In the genomic region with DNA sequence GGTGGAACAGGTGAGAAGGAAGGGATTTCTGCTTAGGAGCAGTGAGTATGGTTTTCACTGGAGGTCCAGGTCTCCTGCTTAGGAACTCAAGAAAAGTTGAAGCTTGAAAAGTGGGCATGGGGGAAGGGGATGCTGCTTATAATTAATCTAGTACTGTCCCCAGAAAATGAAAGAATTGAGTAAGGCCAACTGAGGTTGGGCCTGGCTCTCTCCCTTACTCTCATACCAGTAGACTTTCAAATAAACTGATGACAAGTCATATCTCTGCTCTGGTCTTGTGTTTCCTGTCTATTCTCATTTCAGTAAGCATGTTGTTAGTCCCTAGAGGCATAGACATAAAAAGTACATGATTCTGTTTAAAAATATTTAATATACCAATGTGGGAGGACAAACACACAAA, we compare ENCODE assay signal across 20 cellular contexts. TPM values are rescaled to one million over a fixed set of nuclear protein-coding genes. Genes with fewer than 3 reads are reported as not detected.
A peak's percentile ranks its signal among the peaks of the same experiment; 100 is the strongest.
DNase-seq lines count a peak whose midpoint lies in the region; ATAC-seq and TF ChIP-seq lines count a peak whose summit lies in the region.
"Had no signal": no experiment of that assay in that cellular context is flagged by ENCODE, and none has a peak within 500 bp of the region (broad histone marks: within the 10 kb centered on the region; RNA-seq: fewer than 3 reads in every experiment).

No MANE protein-coding gene starts in this region.

- no peak overlapping the region for H3K56ac ChIP-seq in H9 (ENCODE audit: insufficient read length, low read depth, low read length)

- H3K4me3 Mint-ChIP-seq in activated T-cell treated with anti-CD3 and anti-CD28 coated beads, Interleukin-2, amount 50 U/mL, for 72 hours, result peak overlapping the region; percentile 68 to 87
- peak overlapping the region; percentile 51 for H3K4me3 Mint-ChIP-seq in activated naive CD8-positive, alpha-beta T cell treated with anti-CD3 and anti-CD28 coated beads, Interleukin-2, amount 50 U/mL, for 24 hours
- peak overlapping the region; percentile 77 to 83 for H3K4me3 Mint-ChIP-seq in stimulated activated naive CD8-positive, alpha-beta T cell treated with anti-CD3 and anti-CD28 coated beads, Interleukin-15, amount 100 ng/mL, for 72 hours
- H3K4me3 Mint-ChIP-seq in H9, result no peak overlapping the region

- H3K9ac ChIP-seq in MM.1S (ENCODE audit: low read length), result no peak overlapping the region
- H3K9ac ChIP-seq in H9 (ENCODE audit: extremely low read depth, insufficient read length, low read length), result no peak overlapping the region
- H3K9ac ChIP-seq: GM23248 had no signal

- no peak overlapping the region for H2BK20ac ChIP-seq in H9 (ENCODE audit: low read depth, low read length, poor library complexity, severe bottlenecking)

- H3K18ac ChIP-seq in H9 (ENCODE audit: insufficient read length, low read depth, low read length), result no peak overlapping the region

- no peaks in the 10 kb centered on the region for H3K23me2 ChIP-seq in H9 (ENCODE audit: insufficient read length, low read depth, low read length, poor library complexity, severe bottlenecking)

- H3K9me2 ChIP-seq in MM.1S (replicated peaks; ENCODE audit: insufficient read depth, low read length), result no peaks in the 10 kb centered on the region

- peak; percentile 65 to 71 for ATAC-seq in activated T-cell treated with anti-CD3 and anti-CD28 coated beads, Interleukin-2, amount 50 U/mL, for 72 hours (replicated peaks in 1 of 2)
- ATAC-seq in activated naive CD8-positive, alpha-beta T cell treated with anti-CD3 and anti-CD28 coated beads, Interleukin-2, amount 50 U/mL, for 24 hours, result no peak
- ATAC-seq in stimulated activated naive CD8-positive, alpha-beta T cell treated with anti-CD3 and anti-CD28 coated beads, Interleukin-15, amount 100 ng/mL, for 72 hours, result peak; percentile 73
- ATAC-seq in heart right ventricle, result no peak

- H2BK5ac ChIP-seq in H9 (ENCODE audit: insufficient read length, low read length), result no peak overlapping the region

- H3K79me2 ChIP-seq in MM.1S (ENCODE audit: low read length), result peaks cover 98% of the 10 kb centered on the region
- no peaks in the 10 kb centered on the region for H3K79me2 ChIP-seq in H9 (ENCODE audit: insufficient read depth, low read length)

- H3K36me3 Mint-ChIP-seq in activated T-cell treated with anti-CD3 and anti-CD28 coated beads, Interleukin-2, amount 50 U/mL, for 72 hours (ENCODE audit: insufficient read depth in 2 of 2), result peaks cover 17 to 58% of the 10 kb centered on the region in 2 donors
- peaks cover 95% of the 10 kb centered on the region for H3K36me3 Mint-ChIP-seq in activated naive CD8-positive, alpha-beta T cell treated with anti-CD3 and anti-CD28 coated beads, Interleukin-2, amount 50 U/mL, for 24 hours (ENCODE audit: low read depth)
- H3K36me3 Mint-ChIP-seq in H9 (ENCODE audit: insufficient read depth in 1 of 3, low read depth in 3 of 3), result peaks cover 10 to 22% (median 11%) of the 10 kb centered on the region in 3 experiments

- H3K4me1 Mint-ChIP-seq in activated T-cell treated with anti-CD3 and anti-CD28 coated beads, Interleukin-2, amount 50 U/mL, for 72 hours (ENCODE audit: low read depth), result peaks cover 86% of the 10 kb centered on the region
- H3K4me1 Mint-ChIP-seq in activated naive CD8-positive, alpha-beta T cell treated with anti-CD3 and anti-CD28 coated beads, Interleukin-2, amount 50 U/mL, for 24 hours, result peaks cover 91% of the 10 kb centered on the region
- H3K4me1 Mint-ChIP-seq in stimulated activated naive CD8-positive, alpha-beta T cell treated with anti-CD3 and anti-CD28 coated beads, Interleukin-15, amount 100 ng/mL, for 72 hours, result peaks cover 99% of the 10 kb centered on the region
- H3K4me1 Mint-ChIP-seq in H9, result peaks cover 15 to 18% of the 10 kb centered on the region in 2 experiments

- no peak overlapping the region for H3K23ac ChIP-seq in H9 (ENCODE audit: insufficient read length, low read depth, low read length)

- no peak overlapping the region for H3K4me3 ChIP-seq in MM.1S (ENCODE audit: low read length)
- no peak overlapping the region for H3K4me3 ChIP-seq in heart right ventricle
- H3K4me3 ChIP-seq: GM23248, lung, sigmoid colon had no signal

- H3K9me3 Mint-ChIP-seq in activated T-cell treated with anti-CD3 and anti-CD28 coated beads, Interleukin-2, amount 50 U/mL, for 72 hours, result peaks cover 3 to 7% of the 10 kb centered on the region in 2 donors
- H3K9me3 Mint-ChIP-seq in activated naive CD8-positive, alpha-beta T cell treated with anti-CD3 and anti-CD28 coated beads, Interleukin-2, amount 50 U/mL, for 24 hours, result no peaks in the 10 kb centered on the region
- H3K9me3 Mint-ChIP-seq in stimulated activated naive CD8-positive, alpha-beta T cell treated with anti-CD3 and anti-CD28 coated beads, Interleukin-15, amount 100 ng/mL, for 72 hours, result peaks cover 0 to 12% of the 10 kb centered on the region in 2 donors
- H3K9me3 Mint-ChIP-seq in H9, result peaks cover 8 to 13% of the 10 kb centered on the region in 2 experiments

- H3K4me1 ChIP-seq in MM.1S (ENCODE audit: low read length), result peaks cover 61% of the 10 kb centered on the region
- peaks cover 0 to 49% (median 0%) of the 10 kb centered on the region in 9 donors for H3K4me1 ChIP-seq in heart right ventricle
- H3K4me1 ChIP-seq in H9 (ENCODE audit: insufficient read depth, low read length), result peaks cover 3% of the 10 kb centered on the region; the same call in 1 of the 2 replicates
- H3K4me1 ChIP-seq: sigmoid colon had no signal

- H3K27me3 ChIP-seq in MM.1S (replicated peaks; ENCODE audit: insufficient read depth, low read length), result no peaks in the 10 kb centered on the region
- H3K27me3 ChIP-seq in heart right ventricle, result peaks cover 0 to 33% (median 0%) of the 10 kb centered on the region in 7 donors
- H3K27me3 ChIP-seq in H9 (ENCODE audit: insufficient read depth, low read length), result no peaks in the 10 kb centered on the region
- H3K27me3 ChIP-seq: brain microvascular endothelial cell, sigmoid colon had no signal

- H3T11ph ChIP-seq in H9 (ENCODE audit: low read length), result no peak overlapping the region

- H3K14ac ChIP-seq in H9 (ENCODE audit: insufficient read depth, low read length), result no peak overlapping the region

- H4K20me1 ChIP-seq in MM.1S (ENCODE audit: insufficient read depth, low read length) (peaks cover 48% of the 10 kb centered on the region), H9 (ENCODE audit: control insufficient read depth, insufficient read depth, insufficient read length) (no peaks in the 10 kb centered on the region)

- H4K5ac ChIP-seq in H9 (ENCODE audit: insufficient read length, low read depth, low read length), result no peak overlapping the region

- peak overlapping the region; percentile 98 for H3K27ac Mint-ChIP-seq in activated T-cell treated with anti-CD3 and anti-CD28 coated beads, Interleukin-2, amount 50 U/mL, for 72 hours
- H3K27ac Mint-ChIP-seq in activated naive CD8-positive, alpha-beta T cell treated with anti-CD3 and anti-CD28 coated beads, Interleukin-2, amount 50 U/mL, for 24 hours, result peak overlapping the region; percentile 78
- H3K27ac Mint-ChIP-seq in stimulated activated naive CD8-positive, alpha-beta T cell treated with anti-CD3 and anti-CD28 coated beads, Interleukin-15, amount 100 ng/mL, for 72 hours, result peak overlapping the region; percentile 85 to 96
- H3K27ac Mint-ChIP-seq in H9, result 0 out of 7 replicates have a peak overlapping the region, but pooled peaks of 1 of the 3 experiments have one; percentile 33

- H2BK15ac ChIP-seq in H9 (ENCODE audit: low read depth, low read length), result no peak overlapping the region

- no peak overlapping the region for H4K91ac ChIP-seq in H9 (ENCODE audit: insufficient read length, low read depth, low read length)

- H2BK120ac ChIP-seq in H9 (ENCODE audit: low read depth, low read length, poor library complexity, severe bottlenecking), result no peak overlapping the region

- no peaks in the 10 kb centered on the region for H3K27me3 Mint-ChIP-seq in activated T-cell treated with anti-CD3 and anti-CD28 coated beads, Interleukin-2, amount 50 U/mL, for 72 hours (ENCODE audit: low read depth)
- no peaks in the 10 kb centered on the region for H3K27me3 Mint-ChIP-seq in activated naive CD8-positive, alpha-beta T cell treated with anti-CD3 and anti-CD28 coated beads, Interleukin-2, amount 50 U/mL, for 24 hours
- H3K27me3 Mint-ChIP-seq in stimulated activated naive CD8-positive, alpha-beta T cell treated with anti-CD3 and anti-CD28 coated beads, Interleukin-15, amount 100 ng/mL, for 72 hours, result no peaks in the 10 kb centered on the region
- H3K27me3 Mint-ChIP-seq in H9 (ENCODE audit: low read depth), result no peaks in the 10 kb centered on the region; the same call in none of the 2 replicates

- H3K79me1 ChIP-seq in H9 (ENCODE audit: insufficient read depth, low read depth, low read length, poor library complexity, severe bottlenecking), result no peaks in the 10 kb centered on the region

- no peak overlapping the region for H2AK5ac ChIP-seq in H9 (ENCODE audit: insufficient read length, low read length)

- intact Hi-C loops in heart right ventricle (cut with DNase I), result loop anchor here in 1 of 10 donors (10.0 kb wide), 1 partner anchor 410 kb away; no protein-coding TSS in a partner anchor

- peak overlapping the region; percentile 31 for H3K4me2 ChIP-seq in MM.1S (ENCODE audit: low read depth, low read length)
- no peak overlapping the region for H3K4me2 ChIP-seq in H9 (ENCODE audit: insufficient read depth, insufficient read length, low read length)

- H3K27ac ChIP-seq in MM.1S (ENCODE audit: low read length) (peak overlapping the region; percentile 35; the same call in 1 of the 2 replicates), heart right ventricle (peak overlapping the region in 1 of 10 donors; percentile 78), H9 (ENCODE audit: insufficient read length, low read depth, low read length) (no peak overlapping the region)
- H3K27ac ChIP-seq: brain microvascular endothelial cell, GM23248, sigmoid colon, WERI-Rb-1 had no signal

- H3K36me3 ChIP-seq in MM.1S (replicated peaks; ENCODE audit: insufficient read depth, low read length) (peaks cover 28% of the 10 kb centered on the region), heart right ventricle (peaks cover 0 to 34% (median 0%) of the 10 kb centered on the region in 9 donors)
- H3K36me3 ChIP-seq: brain microvascular endothelial cell, sigmoid colon, WERI-Rb-1 had no signal

- DNase-seq in activated T-cell treated with anti-CD3 and anti-CD28 coated beads, Interleukin-2, amount 50 U/mL, for 72 hours, result peak in 1 of 2 donors; percentile 40
- no peak for DNase-seq in activated T-cell treated with anti-CD3 and anti-CD28 coated beads, Interleukin-2, amount 50 U/mL, for 1 hour
- DNase-seq in MM.1S, result peak; percentile 53
- no peak for DNase-seq in activated naive CD8-positive, alpha-beta T cell treated with anti-CD3 and anti-CD28 coated beads, Interleukin-2, amount 50 U/mL, for 24 hours
- DNase-seq in stimulated activated naive CD8-positive, alpha-beta T cell treated with anti-CD3 and anti-CD28 coated beads, Interleukin-15, amount 100 ng/mL, for 72 hours, result peak in 1 of 2 donors; percentile 35
- no peak for DNase-seq in heart right ventricle
- no peak for DNase-seq in H9
- DNase-seq in SK-N-DZ (ENCODE audit: low spot score), result no peak
- DNase-seq: ACHN; brain microvascular endothelial cell; foreskin fibroblast; GM23248; Karpas-422; NCI-H1436 treated with DMSO at 0.1 percent for 48 hours; NCI-H446; OCI-M1; sigmoid colon; stimulated activated CD4-positive, alpha-beta T cell treated with anti-CD3 and anti-CD28 coated beads, Interleukin-4, amount 100 ng/mL, for 24 hours; WERI-Rb-1 had no signal

- no peak overlapping the region for H3K4ac ChIP-seq in H9 (ENCODE audit: low read depth, low read length)

- H2BK12ac ChIP-seq in H9 (ENCODE audit: insufficient read length, low read depth, low read length), result no peak overlapping the region

- TF ChIP-seq CTCF in MM.1S (IDR thresholded peaks at IDR 0.05; ENCODE audit: low read length), result no peak
- TF ChIP-seq CTCF in heart right ventricle (IDR thresholded peaks at IDR 0.05), result no peak
- no peak for TF ChIP-seq CTCF in H9 (conservative IDR thresholded peaks at IDR 0.05)

- no peak overlapping the region for H4K8ac ChIP-seq in H9 (replicated peaks; ENCODE audit: insufficient read length, low read depth, low read length)

- H3K9me3 ChIP-seq in MM.1S (replicated peaks; ENCODE audit: insufficient read depth, low read length) (no peaks in the 10 kb centered on the region), heart right ventricle (no peaks in the 10 kb centered on the region), H9 (ENCODE audit: control insufficient read depth, low read depth, low read length) (no peaks in the 10 kb centered on the region)
- H3K9me3 ChIP-seq: sigmoid colon had no signal

- H3F3A ChIP-seq in MM.1S (ENCODE audit: insufficient read depth, low read length), result peaks cover 59% of the 10 kb centered on the region

- H2AFZ ChIP-seq in MM.1S (ENCODE audit: low read length), result no peak overlapping the region
- H2AFZ ChIP-seq in H9 (ENCODE audit: low read length), result no peak overlapping the region
- H2AFZ ChIP-seq: GM23248 had no signal

RNA-seq across cellular contexts. Expression of gene CD48, which starts 26.4 kb away (rescaled TPM):
- 100 to 1,000 TPM; 215 to 220 TPM for total RNA-seq in activated T-cell treated with anti-CD3 and anti-CD28 coated beads, Interleukin-2, amount 50 U/mL, for 72 hours
- total RNA-seq in heart right ventricle (10 to 100 TPM in 1 of 10 donors, 1 to 10 TPM in 4, under 1 TPM in 5; 0.40 to 20.9 (median 0.96) TPM), H9 (2021) (not detected in 2 replicates)
- 1 to 10 TPM in 1 of 2 donors, under 1 TPM in 1; 0.80 to 1.9 TPM for polyA plus RNA-seq in heart right ventricle
- not detected in 2 replicates for polyA plus RNA-seq in SK-N-DZ (2014; cell fraction: cytosol; rRNA removed)
- polyA plus RNA-seq in SK-N-DZ (2014; cell fraction: nucleus; rRNA removed), result not detected in 2 replicates
- total RNA-seq: GM23248 had no signal
- polyA plus RNA-seq: GM23248 had no signal

RNA-seq across cellular contexts. Expression of gene SLAMF1, which starts 38.4 kb away (rescaled TPM):
- total RNA-seq in activated T-cell treated with anti-CD3 and anti-CD28 coated beads, Interleukin-2, amount 50 U/mL, for 72 hours, result 100 to 1,000 TPM in 1 of 2 donors, 10 to 100 TPM in 1; 81.4 to 134 TPM
- total RNA-seq in heart right ventricle, result 1 to 10 TPM in 1 of 10 donors, under 1 TPM in 5, not detected in 4; 0.17 to 3.8 (median 0.32) TPM
- under 1 TPM; 0.19 to 0.44 TPM for polyA plus RNA-seq in heart right ventricle
- not detected in 2 replicates for total RNA-seq in H9 (2021)
- polyA plus RNA-seq in SK-N-DZ (2014; cell fraction: cytosol; rRNA removed), result not detected in 2 replicates
- not detected in 2 replicates for polyA plus RNA-seq in SK-N-DZ (2014; cell fraction: nucleus; rRNA removed)
- total RNA-seq: GM23248 had no signal
- polyA plus RNA-seq: GM23248 had no signal

RNA-seq across cellular contexts. Expression of gene SLAMF7, which starts 53.8 kb away (rescaled TPM):
- 10 to 100 TPM; 42.6 to 68.3 TPM for total RNA-seq in activated T-cell treated with anti-CD3 and anti-CD28 coated beads, Interleukin-2, amount 50 U/mL, for 72 hours
- total RNA-seq in heart right ventricle (10 to 100 TPM in 1 of 10 donors, under 1 TPM in 9; 0.11 to 19.4 (median 0.34) TPM), H9 (2021) (not detected in 2 replicates)
- polyA plus RNA-seq in heart right ventricle, result under 1 TPM; 0.13 to 0.22 TPM
- not detected in 2 replicates for polyA plus RNA-seq in SK-N-DZ (2014; cell fraction: cytosol; rRNA removed)
- polyA plus RNA-seq in SK-N-DZ (2014; cell fraction: nucleus; rRNA removed), result not detected in 2 replicates
- total RNA-seq: GM23248 had no signal
- polyA plus RNA-seq: GM23248 had no signal

Comparison
In these comparisons a context has a peak if more than half of its experiments do, and no peak if none do; other contexts are left out.
1. ATAC-seq: peak in activated T-cell treated with anti-CD3 and anti-CD28 coated beads, Interleukin-2, amount 50 U/mL, for 72 hours (2 of 2) and stimulated activated naive CD8-positive, alpha-beta T cell treated with anti-CD3 and anti-CD28 coated beads, Interleukin-15, amount 100 ng/mL, for 72 hours (single experiment); none in activated naive CD8-positive, alpha-beta T cell treated with anti-CD3 and anti-CD28 coated beads, Interleukin-2, amount 50 U/mL, for 24 hours (single experiment) and heart right ventricle (0 of 8).
2. H3K4me3 Mint-ChIP-seq: peak in activated T-cell treated with anti-CD3 and anti-CD28 coated beads, Interleukin-2, amount 50 U/mL, for 72 hours (2 of 2), activated naive CD8-positive, alpha-beta T cell treated with anti-CD3 and anti-CD28 coated beads, Interleukin-2, amount 50 U/mL, for 24 hours (single experiment) and stimulated activated naive CD8-positive, alpha-beta T cell treated with anti-CD3 and anti-CD28 coated beads, Interleukin-15, amount 100 ng/mL, for 72 hours (2 of 2); none in H9 (0 of 2).
3. RNA of gene CD48, which starts 26.4 kb away (total RNA-seq): 215 to 220 TPM in activated T-cell treated with anti-CD3 and anti-CD28 coated beads, Interleukin-2, amount 50 U/mL, for 72 hours; 0.40 to 20.9 TPM in heart right ventricle and not detected in H9; every median in the first group is over 4 times any median in the second.
4. RNA of gene SLAMF1, which starts 38.4 kb away (total RNA-seq): 81.4 to 134 TPM in activated T-cell treated with anti-CD3 and anti-CD28 coated beads, Interleukin-2, amount 50 U/mL, for 72 hours; 0.17 to 3.8 TPM in heart right ventricle and not detected in H9; every median in the first group is over 10 times any median in the second.